ENCODE assay signal across 8 cellular contexts in genomic region chr9:107446491-107446890, GRCh38.
"Had no signal": no experiment of that assay in that cellular context is flagged by ENCODE, and none has a peak within 500 bp of the region (broad histone marks: within the 10 kb centered on the region; RNA-seq: fewer than 3 reads in every experiment).

No MANE protein-coding gene starts in this region.

- H3K4me1 ChIP-seq: HAP-1 had no signal

- H2AFZ ChIP-seq: GM23248, GM23338 had no signal

- H3K4me2 ChIP-seq: GM23338 had no signal

- H3K9me3 ChIP-seq: HAP-1 had no signal

- H3K36me3 ChIP-seq: HAP-1 had no signal

- DNase-seq: GM23248, GOT3, H7, H9, HCEC 1CT, HFFc6 had no signal

- H3K9ac ChIP-seq: GM23248 had no signal

- H3K4me3 ChIP-seq: GM23248, GM23338, HAP-1 had no signal

- H3K27ac ChIP-seq: GM23248 had no signal
